ENCODE assay signal across 8 cellular contexts in the genomic region with DNA sequence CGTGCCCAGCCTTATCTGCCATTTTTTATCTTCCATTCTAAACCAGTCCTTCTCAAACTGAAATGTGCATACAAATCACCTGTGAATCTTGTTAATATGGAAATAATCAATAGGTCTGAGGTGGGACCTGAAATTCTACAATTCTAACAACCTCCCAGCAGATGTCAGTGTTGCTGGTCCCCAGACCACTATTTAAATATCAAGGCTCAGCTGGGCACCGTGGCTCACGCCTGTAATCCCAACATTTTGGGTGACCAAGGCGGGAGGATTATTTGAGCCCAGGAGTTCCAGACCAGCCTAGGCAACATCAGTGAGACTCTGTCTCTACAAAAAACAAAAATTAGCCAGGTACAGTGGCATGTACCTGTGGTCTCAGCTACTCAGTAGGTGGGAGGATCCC. TPM values are rescaled to one million over a fixed set of nuclear protein-coding genes. Genes with fewer than 3 reads are reported as not detected.
A peak's percentile ranks its signal among the peaks of the same experiment; 100 is the strongest.
DNase-seq lines count a peak whose midpoint lies in the region; ATAC-seq, FAIRE-seq and TF ChIP-seq lines count a peak whose summit lies in the region.

No MANE protein-coding gene starts in this region.

- H3K4me1 ChIP-seq in endothelial cell of umbilical vein (ENCODE audit: control insufficient read depth, extremely low read depth, insufficient read depth, low read length) (peaks cover 25% of the 10 kb centered on the region), spleen (peaks cover 0 to 17% (median 9%) of the 10 kb centered on the region in 6 donors)

- H3K27ac ChIP-seq in endothelial cell of umbilical vein (ENCODE audit: insufficient read depth, low read depth, low read length), result no peak overlapping the region
- H3K27ac ChIP-seq in spleen, result no peak overlapping the region

- no peaks in the 10 kb centered on the region for H3K9me1 ChIP-seq in endothelial cell of umbilical vein (replicated peaks; ENCODE audit: control insufficient read depth, extremely low read depth, insufficient read depth, low read length)

- intact Hi-C loops in endothelial cell of umbilical vein (cut with micrococcal nuclease), result loop anchor here (1.0 kb wide), 1 partner anchor 191 kb away; no protein-coding TSS in a partner anchor
- intact Hi-C loops in spleen (cut with DNase I; ENCODE audit: low total_unique reads), result no loop called here

- CTCF ChIA-PET in endothelial cell of umbilical vein (lab: Charles Lee), result interaction anchor here (0.6 to 7.1 kb wide), 16 partner anchors 9 to 250 kb away, joined by 3 to 75 read pairs (median 3); partner anchors contain the start of genes SPEN and ZBTB17

- dilution Hi-C loops in endothelial cell of umbilical vein (cut with MboI; ENCODE audit: extremely low pct_ligation_motif_present, low sequenced_read_pairs), result no loop called here

- H3K9me3 ChIP-seq in endothelial cell of umbilical vein (replicated peaks; ENCODE audit: control insufficient read depth, insufficient read depth, low read length), result no peaks in the 10 kb centered on the region
- H3K9me3 ChIP-seq in spleen, result no peaks in the 10 kb centered on the region

- no peaks in the 10 kb centered on the region for H3K79me2 ChIP-seq in endothelial cell of umbilical vein (ENCODE audit: control insufficient read depth, insufficient read depth, low read length)

- no peak overlapping the region for H2AFZ ChIP-seq in endothelial cell of umbilical vein (ENCODE audit: low read depth, low read length)

- DNase-seq in ACHN (peak; percentile 47), RKO (ENCODE audit: low spot score) (peak; percentile 45), endothelial cell of umbilical vein (ENCODE audit: low read depth, low spot score) (peak; percentile 45), spleen (no peak), occipital lobe (lab: John Stamatoyannopoulos, UW) (no peak)

- no peaks in the 10 kb centered on the region for H3K27me3 ChIP-seq in endothelial cell of umbilical vein (ENCODE audit: control insufficient read depth in 2 of 2, insufficient read depth in 2 of 2, low read length in 2 of 2)
- H3K27me3 ChIP-seq in spleen (replicated peaks in 1 of 7), result no peaks in the 10 kb centered on the region

- TF ChIP-seq POLR2A in endothelial cell of umbilical vein (IDR thresholded peaks at IDR 0.05; ENCODE audit: low read depth, low read length) (no peak), spleen (IDR thresholded peaks at IDR 0.05) (no peak)

- ATAC-seq in GM18511 (IDR thresholded peaks at IDR 0.05; ENCODE audit: unreplicated experiment) (no peak), GM21576 (IDR thresholded peaks at IDR 0.05; ENCODE audit: unreplicated experiment) (no peak)

- no peaks in the 10 kb centered on the region for H4K20me1 ChIP-seq in endothelial cell of umbilical vein (replicated peaks; ENCODE audit: control insufficient read depth, extremely low read depth, insufficient read depth, low read length)

- no peak overlapping the region for H3K9ac ChIP-seq in endothelial cell of umbilical vein (replicated peaks; ENCODE audit: extremely low read depth, insufficient read depth, low read length)

- WGBS in spleen, 5 donors, result 26 to 43% (median 37%) methylated on average over 4 of the region's 4 CpGs

- peak in 1 of 2 donors; percentile 40 for TF ChIP-seq CTCF in endothelial cell of umbilical vein (IDR thresholded peaks at IDR 0.05; ENCODE audit: extremely low read depth in 1 of 2, insufficient read depth in 1 of 2, low read depth in 1 of 2, low read length in 2 of 2)
- TF ChIP-seq CTCF in spleen (IDR thresholded peaks at IDR 0.05 in 8 of 11, conservative IDR thresholded peaks at IDR 0.05 in 3 of 11), result peak in 8 of 11 experiments; percentile 22 to 56 (median 40)

- H3K4me2 ChIP-seq in endothelial cell of umbilical vein (ENCODE audit: insufficient read depth, low read length), result no peak overlapping the region

- POLR2A ChIA-PET in endothelial cell of umbilical vein (lab: Charles Lee), result no interaction called here

- peak; percentile 47 for FAIRE-seq in G401.6 (lab: Jason Lieb, UNC)
- peak; percentile 46 for FAIRE-seq in endothelial cell of umbilical vein (lab: Jason Lieb, UNC)

- H3K4me3 ChIP-seq in endothelial cell of umbilical vein (replicated peaks in 1 of 3; ENCODE audit: insufficient read depth in 1 of 3, low read depth in 1 of 3, low read length in 3 of 3), result no peak overlapping the region
- H3K4me3 ChIP-seq in spleen, result no peak overlapping the region

- BruUV-seq in endothelial cell of umbilical vein (replicated peaks; lab: Mats Ljungman, UMichigan), result no TSS peak

- H3K36me3 ChIP-seq in endothelial cell of umbilical vein (ENCODE audit: control insufficient read depth in 2 of 2, extremely low read depth in 1 of 2, insufficient read depth in 2 of 2, low read length in 2 of 2) (no peaks in the 10 kb centered on the region), spleen (no peaks in the 10 kb centered on the region)

- in situ Hi-C loops in ACHN (cut with HindIII; ENCODE audit: low pct_ligation_motif_present, low pct_unique_long_range_greater_than_20kb, low sequenced_read_pairs), result loop anchor here (25.0 kb wide), 1 partner anchor 159 kb away; no protein-coding TSS in a partner anchor

TF ChIP-seq in endothelial cell of umbilical vein, 7 proteins besides CTCF, POLR2A, EP300 and RAD21:
- TF ChIP-seq MAX (IDR thresholded peaks at IDR 0.05; ENCODE audit: insufficient read depth, insufficient read length) (no peak), MYC (IDR thresholded peaks at IDR 0.05; ENCODE audit: low read depth, low read length) (no peak), POLR2AphosphoS5 (IDR thresholded peaks at IDR 0.05; ENCODE audit: insufficient read depth, low read depth, low read length) (no peak), EZH2 (IDR thresholded peaks at IDR 0.05; ENCODE audit: borderline replicate concordance, low read depth, low read length, severe bottlenecking) (no peak), GATA2 (IDR thresholded peaks at IDR 0.05; ENCODE audit: insufficient read depth, insufficient read length, low read depth, low read length) (no peak), JUN (IDR thresholded peaks at IDR 0.05; ENCODE audit: borderline replicate concordance, insufficient read depth, insufficient read length, low read depth) (no peak), FOS (IDR thresholded peaks at IDR 0.05; ENCODE audit: borderline replicate concordance, insufficient read depth, low read length) (no peak)

RNA-seq across cellular contexts. Expression of gene UQCRHL, which starts 4.1 kb away (rescaled TPM):
- total RNA-seq in endothelial cell of umbilical vein (1.4 and 1.8 TPM in 2 replicates), spleen (1 to 10 TPM in 6 of 7 donors, under 1 TPM in 1; 0.67 to 2.6 (median 1.2) TPM), occipital lobe (2.7 TPM)
- polyA plus RNA-seq in endothelial cell of umbilical vein (0.64 and 0.92 TPM in 2 replicates), spleen (1 to 10 TPM; 1.9 to 2.6 (median 2.4) TPM)
- polyA plus RNA-seq in endothelial cell of umbilical vein (2011; cell fraction: cytosol; rRNA removed), result 1.8 and 2.2 TPM in 2 replicates
- 0.90 and 1.3 TPM in 2 replicates for polyA plus RNA-seq in endothelial cell of umbilical vein (2011; cell fraction: nucleus; rRNA removed)
- polyA plus RNA-seq in endothelial cell of umbilical vein (2012), result 3.3 and 8.5 TPM in 2 replicates
- polyA minus RNA-seq in endothelial cell of umbilical vein, result 0.24 and 0.70 TPM in 2 replicates
- polyA minus RNA-seq in endothelial cell of umbilical vein (2011; cell fraction: cytosol; rRNA and poly(A)+ RNA removed), result 2.8 TPM
- polyA minus RNA-seq in endothelial cell of umbilical vein (2011; cell fraction: nucleus; rRNA and poly(A)+ RNA removed), result 0.29 and 0.48 TPM in 2 replicates

RNA-seq across cellular contexts. Expression of gene SPEN, which starts 44.1 kb away (rescaled TPM):
- total RNA-seq in endothelial cell of umbilical vein (40.3 and 44.4 TPM in 2 replicates), spleen (10 to 100 TPM; 54.1 to 75.9 (median 63.0) TPM), occipital lobe (80.0 TPM)
- polyA plus RNA-seq in endothelial cell of umbilical vein (9.3 and 10.2 TPM in 2 replicates), spleen (10 to 100 TPM in 1 of 3 donors, 1 to 10 TPM in 2; 8.0 to 14.1 (median 9.3) TPM)
- 8.2 and 9.2 TPM in 2 replicates for polyA plus RNA-seq in endothelial cell of umbilical vein (2011; cell fraction: cytosol; rRNA removed)
- polyA plus RNA-seq in endothelial cell of umbilical vein (2011; cell fraction: nucleus; rRNA removed), result 27.3 and 28.5 TPM in 2 replicates
- 27.0 and 32.0 TPM in 2 replicates for polyA plus RNA-seq in endothelial cell of umbilical vein (2012)
- polyA minus RNA-seq in endothelial cell of umbilical vein, result 36.2 and 36.8 TPM in 2 replicates
- 17.7 TPM for polyA minus RNA-seq in endothelial cell of umbilical vein (2011; cell fraction: cytosol; rRNA and poly(A)+ RNA removed)
- polyA minus RNA-seq in endothelial cell of umbilical vein (2011; cell fraction: nucleus; rRNA and poly(A)+ RNA removed), result 28.4 and 37.8 TPM in 2 replicates

RNA-seq across cellular contexts. Expression of gene FBLIM1, which starts 44.8 kb away (rescaled TPM):
- total RNA-seq in endothelial cell of umbilical vein, result 363 and 394 TPM in 2 replicates
- 414 and 436 TPM in 2 replicates for polyA plus RNA-seq in endothelial cell of umbilical vein
- polyA plus RNA-seq in endothelial cell of umbilical vein (2011; cell fraction: cytosol; rRNA removed), result 349 and 462 TPM in 2 replicates
- 354 and 389 TPM in 2 replicates for polyA plus RNA-seq in endothelial cell of umbilical vein (2011; cell fraction: nucleus; rRNA removed)
- polyA plus RNA-seq in endothelial cell of umbilical vein (2012), result 254 and 300 TPM in 2 replicates
- 209 and 240 TPM in 2 replicates for polyA minus RNA-seq in endothelial cell of umbilical vein
- 1.9 TPM for polyA minus RNA-seq in endothelial cell of umbilical vein (2011; cell fraction: cytosol; rRNA and poly(A)+ RNA removed)
- polyA minus RNA-seq in endothelial cell of umbilical vein (2011; cell fraction: nucleus; rRNA and poly(A)+ RNA removed), result 110 and 175 TPM in 2 replicates
- total RNA-seq in spleen, result 10 to 100 TPM; 21.4 to 89.1 (median 62.0) TPM
- polyA plus RNA-seq in spleen, result 10 to 100 TPM in 1 of 3 donors, 1 to 10 TPM in 2; 7.2 to 16.3 (median 9.6) TPM
- 11.4 TPM for total RNA-seq in occipital lobe

Comparison
In these comparisons a context has a peak if more than half of its experiments do, and no peak if none do; other contexts are left out.
1. DNase-seq: peak in ACHN (single experiment), RKO (single experiment) and endothelial cell of umbilical vein (single experiment); none in spleen (single experiment) and occipital lobe (single experiment).